1 cellular context compared by ENCODE assay signal in the genomic region with DNA sequence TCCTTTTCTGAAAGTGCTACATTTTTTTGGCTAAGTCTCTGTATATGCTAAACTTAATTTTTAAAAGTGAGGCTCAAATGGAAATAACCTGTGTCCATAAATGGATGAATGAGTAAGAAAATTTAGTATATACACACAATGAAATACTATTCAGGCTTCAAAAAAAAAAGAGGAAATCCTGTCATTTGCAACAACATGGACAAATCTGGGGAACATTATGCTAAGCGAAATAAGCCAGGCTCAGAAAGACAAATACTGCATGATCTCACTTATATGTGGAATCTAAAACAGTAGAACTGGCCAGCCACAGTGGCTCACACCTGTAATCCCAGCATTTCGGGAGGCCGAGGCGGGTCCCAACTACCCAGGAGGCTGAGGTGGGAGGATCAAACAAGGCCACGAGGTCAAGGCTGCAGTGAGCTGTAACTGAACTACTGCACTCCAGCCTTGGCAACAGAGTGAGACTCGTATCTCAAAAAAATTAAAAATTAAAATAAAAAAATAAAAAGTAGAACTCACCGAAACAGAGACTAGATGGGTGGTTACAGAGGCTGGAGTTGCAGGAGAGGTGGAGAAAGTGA.
TF ChIP-seq lines count a peak whose summit lies in the region.

No MANE protein-coding gene starts in this region.

TF ChIP-seq in HepG2, 621 proteins besides CTCF, POLR2A, EP300 and RAD21:
- peak; percentile 53 for TF ChIP-seq NR2F6 (IDR thresholded peaks at IDR 0.05)
- TF ChIP-seq NR2F6 (CRISPR knock-in tag; IDR thresholded peaks at IDR 0.05), result peak; percentile 64
- TF ChIP-seq ZNF564 (CRISPR knock-in tag; IDR thresholded peaks at IDR 0.05), result no peak
- TF ChIP-seq NR2F1 (CRISPR knock-in tag; IDR thresholded peaks at IDR 0.05), result peak in 1 of 2 experiments; percentile 53; a peak in 1 of 4 replicates
- TF ChIP-seq ETV5 (CRISPR knock-in tag; IDR thresholded peaks at IDR 0.05; ENCODE audit: borderline replicate concordance), result no peak
- 0 out of 2 replicates have a peak, but pooled peaks have one; percentile 31 for TF ChIP-seq RARA (CRISPR knock-in tag; IDR thresholded peaks at IDR 0.05)
- TF ChIP-seq, protein P1, sequence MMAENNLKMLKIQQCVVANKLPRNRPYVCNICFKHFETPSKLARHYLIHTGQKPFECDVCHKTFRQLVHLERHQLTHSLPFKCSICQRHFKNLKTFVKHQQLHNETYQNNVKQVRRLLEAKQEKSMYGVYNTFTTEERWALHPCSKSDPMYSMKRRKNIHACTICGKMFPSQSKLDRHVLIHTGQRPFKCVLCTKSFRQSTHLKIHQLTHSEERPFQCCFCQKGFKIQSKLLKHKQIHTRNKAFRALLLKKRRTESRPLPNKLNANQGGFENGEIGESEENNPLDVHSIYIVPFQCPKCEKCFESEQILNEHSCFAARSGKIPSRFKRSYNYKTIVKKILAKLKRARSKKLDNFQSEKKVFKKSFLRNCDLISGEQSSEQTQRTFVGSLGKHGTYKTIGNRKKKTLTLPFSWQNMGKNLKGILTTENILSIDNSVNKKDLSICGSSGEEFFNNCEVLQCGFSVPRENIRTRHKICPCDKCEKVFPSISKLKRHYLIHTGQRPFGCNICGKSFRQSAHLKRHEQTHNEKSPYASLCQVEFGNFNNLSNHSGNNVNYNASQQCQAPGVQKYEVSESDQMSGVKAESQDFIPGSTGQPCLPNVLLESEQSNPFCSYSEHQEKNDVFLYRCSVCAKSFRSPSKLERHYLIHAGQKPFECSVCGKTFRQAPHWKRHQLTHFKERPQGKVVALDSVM (CRISPR knock-in tag; IDR thresholded peaks at IDR 0.05), result peak; percentile 83
